ENCODE assay signal across 15 cellular contexts in genomic region chr11:77412814-77413213, GRCh38.
DNase-seq lines count a peak whose midpoint lies in the region; ATAC-seq and TF ChIP-seq lines count a peak whose summit lies in the region.
"Had no signal": no experiment of that assay in that cellular context is flagged by ENCODE, and none has a peak within 500 bp of the region (broad histone marks: within the 10 kb centered on the region; RNA-seq: fewer than 3 reads in every experiment).

No MANE protein-coding gene starts in this region.

- no peaks in the 10 kb centered on the region for H3K9me3 Mint-ChIP-seq in T-helper 1 cell treated with Interleukin-12 subunit alpha and Interleukin-12 subunit beta and Interleukin-4 antibody, amounts not matched to agents 30 μg/mL and 1 μg/mL, for 36 hours
- H3K9me3 Mint-ChIP-seq in brain (no peaks in the 10 kb centered on the region), nephron (no peaks in the 10 kb centered on the region)
- H3K9me3 Mint-ChIP-seq: IgD-negative memory B cell had no signal

- no peaks in the 10 kb centered on the region for H3K27me3 ChIP-seq in HUES6 (ENCODE audit: control insufficient read depth, insufficient read depth, low read length)
- H3K27me3 ChIP-seq: brain microvascular endothelial cell, stomach, uterus had no signal

- peaks cover 12% of the 10 kb centered on the region for H3K36me3 Mint-ChIP-seq in T-helper 1 cell treated with Interleukin-12 subunit alpha and Interleukin-12 subunit beta and Interleukin-4 antibody, amounts not matched to agents 30 μg/mL and 1 μg/mL, for 36 hours (ENCODE audit: low read depth)
- peaks cover 5% of the 10 kb centered on the region for H3K36me3 Mint-ChIP-seq in brain
- no peaks in the 10 kb centered on the region for H3K36me3 Mint-ChIP-seq in nephron (ENCODE audit: low read depth)
- H3K36me3 Mint-ChIP-seq: IgD-negative memory B cell had no signal

- peaks cover 29% of the 10 kb centered on the region for H3K4me1 Mint-ChIP-seq in T-helper 1 cell treated with Interleukin-12 subunit alpha and Interleukin-12 subunit beta and Interleukin-4 antibody, amounts not matched to agents 30 μg/mL and 1 μg/mL, for 36 hours (ENCODE audit: low read depth)
- H3K4me1 Mint-ChIP-seq in brain (peaks cover 48% of the 10 kb centered on the region), nephron (peaks cover 26% of the 10 kb centered on the region)

- peak overlapping the region; percentile 22 for H3K4me3 Mint-ChIP-seq in T-helper 1 cell treated with Interleukin-12 subunit alpha and Interleukin-12 subunit beta and Interleukin-4 antibody, amounts not matched to agents 30 μg/mL and 1 μg/mL, for 36 hours
- H3K4me3 Mint-ChIP-seq in brain (peak overlapping the region; percentile 57 to 93 (median 79)), nephron (peak overlapping the region; percentile 48 to 75 (median 68))

- no peak overlapping the region for H3K27ac Mint-ChIP-seq in T-helper 1 cell treated with Interleukin-12 subunit alpha and Interleukin-12 subunit beta and Interleukin-4 antibody, amounts not matched to agents 30 μg/mL and 1 μg/mL, for 36 hours
- H3K27ac Mint-ChIP-seq in brain (peak overlapping the region; percentile 27 to 97 (median 40)), nephron (peak overlapping the region; percentile 23 to 89 (median 38))

- no peaks in the 10 kb centered on the region for H3K36me3 ChIP-seq in HUES6 (ENCODE audit: control insufficient read depth, insufficient read depth, low read length)
- H3K36me3 ChIP-seq: brain microvascular endothelial cell, stomach, uterus had no signal

- H3K9ac ChIP-seq in HUES6 (ENCODE audit: low read length) = no peak overlapping the region

- H3K9me3 ChIP-seq in HUES6 (ENCODE audit: control insufficient read depth, insufficient read depth, low read depth, low read length) = no peaks in the 10 kb centered on the region
- H3K9me3 ChIP-seq: stomach, uterus had no signal

- no peaks in the 10 kb centered on the region for H3K27me3 Mint-ChIP-seq in T-helper 1 cell treated with Interleukin-12 subunit alpha and Interleukin-12 subunit beta and Interleukin-4 antibody, amounts not matched to agents 30 μg/mL and 1 μg/mL, for 36 hours (ENCODE audit: low read depth)
- no peaks in the 10 kb centered on the region for H3K27me3 Mint-ChIP-seq in brain
- H3K27me3 Mint-ChIP-seq in nephron (ENCODE audit: low read depth) = no peaks in the 10 kb centered on the region
- H3K27me3 Mint-ChIP-seq: IgD-negative memory B cell had no signal

- no peak overlapping the region for H3K27ac ChIP-seq in HUES6 (ENCODE audit: low read depth, low read length)
- H3K27ac ChIP-seq: brain microvascular endothelial cell, SK-N-MC had no signal

- TF ChIP-seq CTCF in brain (conservative IDR thresholded peaks at IDR 0.05) (no peak), nephron (IDR thresholded peaks at IDR 0.05; ENCODE audit: unreplicated experiment in 3 of 3) (no peak), GM10266 (IDR thresholded peaks at IDR 0.05; ENCODE audit: control insufficient read depth, insufficient read depth, low read depth, missing control alignments) (no peak)

- peak overlapping the region; percentile 63; the same call in 1 of the 2 replicates for H3K4me3 ChIP-seq in HUES6 (ENCODE audit: low read depth, low read length)

- no peak for DNase-seq in T-helper 1 cell
- DNase-seq in RKO (ENCODE audit: low spot score) = no peak
- no peak for DNase-seq in GM10266 (ENCODE audit: extremely low spot score)
- DNase-seq: activated CD4-positive, CD25-positive, alpha-beta regulatory T cell; brain microvascular endothelial cell; GF-D8; stomach; uterus had no signal

- no peak for ATAC-seq in GM19467 (IDR thresholded peaks at IDR 0.05; ENCODE audit: unreplicated experiment)

- H3K4me1 ChIP-seq in HUES6 (ENCODE audit: control insufficient read depth, insufficient read depth, low read length) = peaks cover 54% of the 10 kb centered on the region
- H3K4me1 ChIP-seq: uterus had no signal

Comparison
In these comparisons a context has a peak if more than half of its experiments do, and no peak if none do; other contexts are left out.
1. H3K4me3 Mint-ChIP-seq: peak in every context shown above with its lines; median percentile 79 in brain; 68 in nephron; 22 in T-helper 1 cell treated with Interleukin-12 subunit alpha and Interleukin-12 subunit beta and Interleukin-4 antibody, amounts not matched to agents 30 μg/mL and 1 μg/mL, for 36 hours.